ENCODE assay signal across 25 cellular contexts in genomic region chrX:3581609-3582108, GRCh38.
DNase-seq lines count a peak whose midpoint lies in the region; ATAC-seq and TF ChIP-seq lines count a peak whose summit lies in the region.
"Had no signal": no experiment of that assay in that cellular context is flagged by ENCODE, and none has a peak within 500 bp of the region (broad histone marks: within the 10 kb centered on the region; RNA-seq: fewer than 3 reads in every experiment).

No MANE protein-coding gene starts in this region.

- H3K36me3 ChIP-seq in heart left ventricle = no peaks in the 10 kb centered on the region
- no peaks in the 10 kb centered on the region for H3K36me3 ChIP-seq in right atrium auricular region
- H3K36me3 ChIP-seq: BE2C had no signal

- H3K27ac ChIP-seq in heart left ventricle (peak overlapping the region in 1 of 12 donors; percentile 19), right atrium auricular region (no peak overlapping the region)
- H3K27ac ChIP-seq: 22Rv1, A549, BLaER1 had no signal

- no peaks in the 10 kb centered on the region for H3K27me3 Mint-ChIP-seq in activated naive CD4-positive, alpha-beta T cell treated with anti-CD3 and anti-CD28 coated beads, Interleukin-2, amount 10 ng/mL, durations not matched to agents 7 days and 5 days
- peaks cover 0 to 5% of the 10 kb centered on the region in 2 donors for H3K27me3 Mint-ChIP-seq in natural killer cell treated with Interleukin-12 subunit alpha and Interleukin-12 subunit beta and Interleukin-15 and Interleukin-18, amount 100 ng/mL, for 72 hours
- H3K27me3 Mint-ChIP-seq: CD4-positive, alpha-beta memory T cell; CD4-positive, CD25-positive, alpha-beta regulatory T cell; CD8-positive, alpha-beta memory T cell had no signal

- H3K4me1 ChIP-seq in heart left ventricle (no peaks in the 10 kb centered on the region), right atrium auricular region (no peaks in the 10 kb centered on the region)
- H3K4me1 ChIP-seq: A549, BE2C had no signal

- WGBS in heart left ventricle, 4 donors = 56 to 64% (median 60%) methylated on average over 2 of the region's 2 CpGs

- peaks cover 5% of the 10 kb centered on the region for H3K36me3 Mint-ChIP-seq in activated naive CD4-positive, alpha-beta T cell treated with anti-CD3 and anti-CD28 coated beads, Interleukin-2, amount 10 ng/mL, durations not matched to agents 7 days and 5 days
- peaks cover 9% of the 10 kb centered on the region for H3K36me3 Mint-ChIP-seq in natural killer cell treated with Interleukin-12 subunit alpha and Interleukin-12 subunit beta and Interleukin-15 and Interleukin-18, amount 100 ng/mL, for 72 hours
- H3K36me3 Mint-ChIP-seq: CD14-positive monocyte; CD4-positive, CD25-positive, alpha-beta regulatory T cell had no signal

- CTCF ChIA-PET in activated naive CD4-positive, alpha-beta T cell treated with anti-CD3 and anti-CD28 coated beads, Interleukin-2, amount 10 ng/mL, durations not matched to agents 7 days and 5 days (lab: Charles Lee) = no interaction called here

- H3K9me3 ChIP-seq in heart left ventricle (no peaks in the 10 kb centered on the region), right atrium auricular region (no peaks in the 10 kb centered on the region)
- H3K9me3 ChIP-seq: A549, BE2C, BLaER1 had no signal

- H3K27me3 ChIP-seq in heart left ventricle (no peaks in the 10 kb centered on the region), right atrium auricular region (no peaks in the 10 kb centered on the region)
- H3K27me3 ChIP-seq: BE2C, BLaER1 had no signal

- no peaks in the 10 kb centered on the region for H3K9me3 Mint-ChIP-seq in activated naive CD4-positive, alpha-beta T cell treated with anti-CD3 and anti-CD28 coated beads, Interleukin-2, amount 10 ng/mL, durations not matched to agents 7 days and 5 days
- no peaks in the 10 kb centered on the region for H3K9me3 Mint-ChIP-seq in natural killer cell treated with Interleukin-12 subunit alpha and Interleukin-12 subunit beta and Interleukin-15 and Interleukin-18, amount 100 ng/mL, for 72 hours
- H3K9me3 Mint-ChIP-seq: CD8-positive, alpha-beta memory T cell had no signal

- peak overlapping the region; percentile 71 for H3K27ac Mint-ChIP-seq in activated naive CD4-positive, alpha-beta T cell treated with anti-CD3 and anti-CD28 coated beads, Interleukin-2, amount 10 ng/mL, durations not matched to agents 7 days and 5 days
- H3K27ac Mint-ChIP-seq in natural killer cell treated with Interleukin-12 subunit alpha and Interleukin-12 subunit beta and Interleukin-15 and Interleukin-18, amount 100 ng/mL, for 72 hours = no peak overlapping the region
- H3K27ac Mint-ChIP-seq: CD14-positive monocyte; CD4-positive, alpha-beta memory T cell; CD8-positive, alpha-beta memory T cell had no signal

- peaks cover 26% of the 10 kb centered on the region for H3K4me1 Mint-ChIP-seq in activated naive CD4-positive, alpha-beta T cell treated with anti-CD3 and anti-CD28 coated beads, Interleukin-2, amount 10 ng/mL, durations not matched to agents 7 days and 5 days
- peaks cover 0 to 10% of the 10 kb centered on the region in 2 donors for H3K4me1 Mint-ChIP-seq in natural killer cell treated with Interleukin-12 subunit alpha and Interleukin-12 subunit beta and Interleukin-15 and Interleukin-18, amount 100 ng/mL, for 72 hours (ENCODE audit: low read depth in 2 of 2)
- H3K4me1 Mint-ChIP-seq: CD14-positive monocyte had no signal

- H3K4me3 Mint-ChIP-seq in activated naive CD4-positive, alpha-beta T cell treated with anti-CD3 and anti-CD28 coated beads, Interleukin-2, amount 10 ng/mL, durations not matched to agents 7 days and 5 days = no peak overlapping the region
- H3K4me3 Mint-ChIP-seq in natural killer cell treated with Interleukin-12 subunit alpha and Interleukin-12 subunit beta and Interleukin-15 and Interleukin-18, amount 100 ng/mL, for 72 hours = no peak overlapping the region
- H3K4me3 Mint-ChIP-seq: CD14-positive monocyte; CD4-positive, alpha-beta memory T cell; CD4-positive, CD25-positive, alpha-beta regulatory T cell; CD8-positive, alpha-beta memory T cell had no signal

- intact Hi-C loops in Right ventricle myocardium superior (cut with DNase I) = no loop called here
- intact Hi-C loops in heart left ventricle (cut with DNase I) = no loop called here
- intact Hi-C loops in left ventricle myocardium superior (cut with micrococcal nuclease) = no loop called here

- TF ChIP-seq CTCF in heart left ventricle (IDR thresholded peaks at IDR 0.05) (no peak), right atrium auricular region (IDR thresholded peaks at IDR 0.05) (no peak)

- ATAC-seq in Right ventricle myocardium superior (ENCODE audit: poor library complexity) (peak; percentile 51), heart left ventricle (no peak), left ventricle myocardium superior (peak; percentile 58)
- ATAC-seq in natural killer cell treated with Interleukin-12 subunit alpha and Interleukin-12 subunit beta and Interleukin-15 and Interleukin-18, amount 100 ng/mL, for 72 hours = no peak
- ATAC-seq: A549, GM12878 had no signal

- H3K4me3 ChIP-seq in heart left ventricle (no peak overlapping the region), right atrium auricular region (no peak overlapping the region)
- H3K4me3 ChIP-seq: A549, BLaER1, GM12878 had no signal

- TF ChIP-seq POLR2A in heart left ventricle (IDR thresholded peaks at IDR 0.05) = no peak

- DNase-seq in activated naive CD4-positive, alpha-beta T cell treated with anti-CD3 and anti-CD28 coated beads, Interleukin-2, amount 10 ng/mL, durations not matched to agents 7 days and 5 days = no peak
- no peak for DNase-seq in activated naive CD4-positive, alpha-beta T cell treated with Interleukin-2 at 50 U/mL for 16 hours
- no peak for DNase-seq in Right ventricle myocardium superior
- no peak for DNase-seq in heart left ventricle
- no peak for DNase-seq in left ventricle myocardium superior
- no peak for DNase-seq in right atrium auricular region (ENCODE audit: low spot score)
- DNase-seq in natural killer cell treated with Interleukin-12 subunit alpha and Interleukin-12 subunit beta and Interleukin-15 and Interleukin-18, amount 100 ng/mL, for 72 hours (ENCODE audit: low spot score) = no peak
- DNase-seq: BE2C; C1 segment of cervical spinal cord; CD4-positive, alpha-beta memory T cell; CD4-positive, CD25-positive, alpha-beta regulatory T cell; CD8-positive, alpha-beta memory T cell; COR-L47; DMS 273 treated with DMSO at 0.1 percent for 48 hours; DMS153; DMS53; DMS79; DND-41; EL; GDM1 had no signal

Comparison
In these comparisons a context has a peak if more than half of its experiments do, and no peak if none do; other contexts are left out.
1. ATAC-seq: peak in Right ventricle myocardium superior (single experiment) and left ventricle myocardium superior (single experiment); none in heart left ventricle (0 of 4) and natural killer cell treated with Interleukin-12 subunit alpha and Interleukin-12 subunit beta and Interleukin-15 and Interleukin-18, amount 100 ng/mL, for 72 hours (0 of 2).